In the genomic region with DNA sequence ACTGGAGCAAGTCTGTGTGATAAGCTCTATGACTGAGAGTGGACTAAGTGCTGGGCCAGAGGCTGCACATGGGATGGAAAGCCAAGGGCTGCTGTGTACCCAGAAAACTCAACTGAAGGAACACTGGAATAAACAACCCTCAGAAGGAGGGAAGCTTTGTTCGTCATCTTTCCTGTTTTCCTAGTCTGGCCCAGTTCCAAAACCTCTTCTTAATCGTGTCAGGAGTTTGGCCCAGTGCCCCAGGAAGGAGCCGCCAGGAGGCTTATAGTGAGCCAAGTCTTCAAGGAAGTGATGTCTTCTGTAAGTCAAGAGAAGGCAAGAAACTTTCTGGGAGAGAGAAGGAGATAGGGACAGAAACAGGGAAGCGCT, we compare ENCODE assay signal across 8 cellular contexts. TPM values are rescaled to one million over a fixed set of nuclear protein-coding genes. Genes with fewer than 3 reads are reported as not detected.
DNase-seq lines count a peak whose midpoint lies in the region; ATAC-seq and TF ChIP-seq lines count a peak whose summit lies in the region.

No MANE protein-coding gene starts in this region.

- no peak for TF ChIP-seq POLR2A in erythroblast (IDR thresholded peaks at IDR 0.05; ENCODE audit: low read length)

- H3K4me3 ChIP-seq in fibroblast of the aortic adventitia (ENCODE audit: low read depth, low read length): no peak overlapping the region
- peak overlapping the region; percentile 6 for H3K4me3 ChIP-seq in skeletal muscle cell (ENCODE audit: low read depth, low read length)

- DNase-seq in GM04503 (ENCODE audit: low read depth) (peak; percentile 49), RPMI7951 (ENCODE audit: low read depth) (peak; percentile 98), fibroblast of the aortic adventitia (ENCODE audit: low read depth) (peak; percentile 99), skeletal muscle cell (ENCODE audit: low read depth) (peak; percentile 96), GM10248 (ENCODE audit: extremely low spot score) (no peak), erythroblast (lab: John Stamatoyannopoulos, UW) (no peak)
- no peak for DNase-seq in activated CD4-positive, alpha-beta T cell treated with anti-CD3 and anti-CD28 coated beads, Interleukin-2, amount 50 U/mL, for 4 hours

- no peak for ATAC-seq in HG02885 (IDR thresholded peaks at IDR 0.05; ENCODE audit: poor library complexity, unreplicated experiment)

- no peak for TF ChIP-seq CTCF in fibroblast of the aortic adventitia (IDR thresholded peaks at IDR 0.05; ENCODE audit: insufficient read depth, low read length)
- no peak for TF ChIP-seq CTCF in GM10248 (IDR thresholded peaks at IDR 0.05; ENCODE audit: control extremely low read depth, extremely low read depth, low read depth, missing control alignments)

- POLR2A ChIA-PET in GM10248 (lab: Yijun Ruan, JAX): no interaction called here

- CTCF ChIA-PET in GM10248 (lab: Yijun Ruan, JAX): interaction anchor here (0.9 to 8.9 kb wide), 5 partner anchors 12 to 89 kb away, joined by 3 to 153 read pairs (median 3); no protein-coding TSS in a partner anchor

RNA-seq across cellular contexts. Expression of a gene that starts 23.3 kb away (rescaled TPM):
- 15.6 and 18.5 TPM in 2 replicates for total RNA-seq in RPMI7951 (2014; rRNA removed; shearing (Covaris generic))
- 8.3 and 12.0 TPM in 2 replicates for total RNA-seq in fibroblast of the aortic adventitia (ENCODE audit: low replicate concordance)

Comparison
In these comparisons a context has a peak if more than half of its experiments do, and no peak if none do; other contexts are left out.
1. DNase-seq: peak in GM04503 (single experiment), RPMI7951 (single experiment), fibroblast of the aortic adventitia (single experiment) and skeletal muscle cell (single experiment); none in activated CD4-positive, alpha-beta T cell treated with anti-CD3 and anti-CD28 coated beads, Interleukin-2, amount 50 U/mL, for 4 hours (0 of 2), GM10248 (single experiment) and erythroblast (0 of 2).